1 cellular context compared by ENCODE assay signal in the genomic region with DNA sequence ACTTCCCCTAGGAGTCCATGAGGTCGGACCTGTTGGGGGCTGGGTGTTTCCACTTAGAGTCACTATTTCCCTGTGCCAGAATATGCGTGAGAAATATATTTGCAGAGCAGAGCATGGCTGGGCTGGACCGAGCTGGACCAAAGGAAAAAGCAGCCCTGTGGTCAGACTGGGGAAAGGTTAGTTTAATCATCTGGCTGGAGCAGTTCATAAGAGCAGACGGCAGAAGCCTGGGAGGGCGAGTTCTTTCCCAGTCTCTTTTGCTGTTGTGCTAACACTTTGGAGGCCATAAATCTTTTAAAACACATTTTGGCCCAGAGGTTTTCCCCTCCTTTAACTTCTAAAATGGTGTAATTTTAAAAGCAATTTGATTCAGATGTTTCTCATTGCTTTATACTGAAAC.
TF ChIP-seq lines count a peak whose summit lies in the region.

No MANE protein-coding gene starts in this region.

TF ChIP-seq in WTC11, 78 proteins besides CTCF, POLR2A, EP300 and RAD21 (continued from another document):
- TF ChIP-seq USF1 (CRISPR knock-in tag; IDR thresholded peaks at IDR 0.05) (no peak), ELF4 (CRISPR knock-in tag; IDR thresholded peaks at IDR 0.05; ENCODE audit: low read depth) (no peak)
- TF ChIP-seq, protein P1, sequence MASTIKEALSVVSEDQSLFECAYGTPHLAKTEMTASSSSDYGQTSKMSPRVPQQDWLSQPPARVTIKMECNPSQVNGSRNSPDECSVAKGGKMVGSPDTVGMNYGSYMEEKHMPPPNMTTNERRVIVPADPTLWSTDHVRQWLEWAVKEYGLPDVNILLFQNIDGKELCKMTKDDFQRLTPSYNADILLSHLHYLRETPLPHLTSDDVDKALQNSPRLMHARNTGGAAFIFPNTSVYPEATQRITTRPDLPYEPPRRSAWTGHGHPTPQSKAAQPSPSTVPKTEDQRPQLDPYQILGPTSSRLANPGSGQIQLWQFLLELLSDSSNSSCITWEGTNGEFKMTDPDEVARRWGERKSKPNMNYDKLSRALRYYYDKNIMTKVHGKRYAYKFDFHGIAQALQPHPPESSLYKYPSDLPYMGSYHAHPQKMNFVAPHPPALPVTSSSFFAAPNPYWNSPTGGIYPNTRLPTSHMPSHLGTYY (CRISPR knock-in tag; IDR thresholded peaks at IDR 0.05) = no peak
- TF ChIP-seq, protein P2, sequence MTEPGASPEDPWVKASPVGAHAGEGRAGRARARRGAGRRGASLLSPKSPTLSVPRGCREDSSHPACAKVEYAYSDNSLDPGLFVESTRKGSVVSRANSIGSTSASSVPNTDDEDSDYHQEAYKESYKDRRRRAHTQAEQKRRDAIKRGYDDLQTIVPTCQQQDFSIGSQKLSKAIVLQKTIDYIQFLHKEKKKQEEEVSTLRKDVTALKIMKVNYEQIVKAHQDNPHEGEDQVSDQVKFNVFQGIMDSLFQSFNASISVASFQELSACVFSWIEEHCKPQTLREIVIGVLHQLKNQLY (CRISPR knock-in tag; IDR thresholded peaks at IDR 0.05) = no peak
TF ChIP-seq in WTC11: peak in this region for 0.
